In genomic region chr11:10792385-10793068, GRCh38 we compare ENCODE assay signal across 8 cellular contexts. TPM values are rescaled to one million over a fixed set of nuclear protein-coding genes. Genes with fewer than 3 reads are reported as not detected.
A peak's percentile ranks its signal among the peaks of the same experiment; 100 is the strongest.
DNase-seq lines count a peak whose midpoint lies in the region; ATAC-seq lines count a peak whose summit lies in the region.

No MANE protein-coding gene starts in this region.

- H3K4me3 ChIP-seq in BLaER1 = no peak overlapping the region
- no peak overlapping the region for H3K4me3 ChIP-seq in mesendoderm (ENCODE audit: low read length)

- H3K9me3 Mint-ChIP-seq in activated CD4-positive, alpha-beta memory T cell treated with anti-CD3 and anti-CD28 coated beads, Interleukin-2, amount 10 ng/mL, durations not matched to agents 7 days and 5 days = no peaks in the 10 kb centered on the region

- POLR2A ChIA-PET in activated CD4-positive, alpha-beta memory T cell treated with anti-CD3 and anti-CD28 coated beads, Interleukin-2, amount 10 ng/mL, durations not matched to agents 7 days and 5 days (lab: Charles Lee) = interaction anchor here (1.1 to 6.3 kb wide), 5 partner anchors 14 to 228 kb away, joined by 3 to 84 read pairs (median 4); partner anchors contain the start of genes EIF4G2 and ZBED5

- H3K18ac ChIP-seq in mesendoderm (ENCODE audit: low read length) = no peak overlapping the region

- peak; percentile 42 for DNase-seq in NCI-H82 treated with DMSO at 0.1 percent for 48 hours (lab: John Stamatoyannopoulos, UW; ENCODE audit: unreplicated experiment)
- DNase-seq in activated CD4-positive, alpha-beta memory T cell treated with anti-CD3 and anti-CD28 coated beads, Interleukin-2, amount 10 ng/mL, durations not matched to agents 7 days and 5 days = peak; percentile 86
- peak; percentile 72 for DNase-seq in effector CD8-positive, alpha-beta T cell (lab: John Stamatoyannopoulos, UW)
- DNase-seq in mesendoderm = peak; percentile 90
- peak; percentile 81 to 84 for DNase-seq in stimulated activated CD8-positive, alpha-beta memory T cell treated with anti-CD3 and anti-CD28 coated beads, Interleukin-2, amount 100 ng/mL, for 48 hours (ENCODE audit: low read depth in 2 of 2)

- H3K4me1 ChIP-seq in BLaER1 (peaks cover 14% of the 10 kb centered on the region), mesendoderm (ENCODE audit: control insufficient read depth, low read depth, low read length) (no peaks in the 10 kb centered on the region)

- H3K4me1 Mint-ChIP-seq in activated CD4-positive, alpha-beta memory T cell treated with anti-CD3 and anti-CD28 coated beads, Interleukin-2, amount 10 ng/mL, durations not matched to agents 7 days and 5 days = peaks cover 25% of the 10 kb centered on the region

- no peaks in the 10 kb centered on the region for H3K79me2 ChIP-seq in mesendoderm (ENCODE audit: control insufficient read depth, insufficient read depth, low read length)

- H3K27me3 ChIP-seq in BLaER1 = no peaks in the 10 kb centered on the region
- no peaks in the 10 kb centered on the region for H3K27me3 ChIP-seq in mesendoderm (ENCODE audit: insufficient read depth, low read length, poor library complexity)

- peaks cover 25% of the 10 kb centered on the region for H4K20me1 ChIP-seq in BLaER1

- no peak overlapping the region for H4K5ac ChIP-seq in mesendoderm (ENCODE audit: low read length)

- no peak overlapping the region for H3K4me3 Mint-ChIP-seq in activated CD4-positive, alpha-beta memory T cell treated with anti-CD3 and anti-CD28 coated beads, Interleukin-2, amount 10 ng/mL, durations not matched to agents 7 days and 5 days

- H3K79me1 ChIP-seq in mesendoderm (ENCODE audit: low read length) = no peaks in the 10 kb centered on the region

- peak; percentile 84 for ATAC-seq in GM19043 (IDR thresholded peaks at IDR 0.05; ENCODE audit: low read depth, unreplicated experiment)
- peak; percentile 74 for ATAC-seq in HG03378 (IDR thresholded peaks at IDR 0.05; ENCODE audit: unreplicated experiment)

- H3K36me3 ChIP-seq in BLaER1 (peaks cover 18% of the 10 kb centered on the region), mesendoderm (ENCODE audit: control insufficient read depth, insufficient read depth, low read length) (peaks cover 3% of the 10 kb centered on the region)

- H4K8ac ChIP-seq in mesendoderm (ENCODE audit: low read depth, low read length) = no peak overlapping the region

- H3K23ac ChIP-seq in mesendoderm (ENCODE audit: low read length) = no peak overlapping the region

- no peak overlapping the region for H2AK5ac ChIP-seq in mesendoderm (ENCODE audit: low read length)

- peaks cover 27% of the 10 kb centered on the region for H3K36me3 Mint-ChIP-seq in activated CD4-positive, alpha-beta memory T cell treated with anti-CD3 and anti-CD28 coated beads, Interleukin-2, amount 10 ng/mL, durations not matched to agents 7 days and 5 days (ENCODE audit: low read depth)

- H3K4me2 ChIP-seq in BLaER1 (peak overlapping the region; percentile 33), mesendoderm (ENCODE audit: low read length) (no peak overlapping the region)

- H3K27ac ChIP-seq in BLaER1 (no peak overlapping the region), mesendoderm (ENCODE audit: low read depth, low read length) (no peak overlapping the region)

- H3K56ac ChIP-seq in mesendoderm (ENCODE audit: low read length) = no peak overlapping the region

- CTCF ChIA-PET in activated CD4-positive, alpha-beta memory T cell treated with anti-CD3 and anti-CD28 coated beads, Interleukin-2, amount 10 ng/mL, durations not matched to agents 7 days and 5 days (lab: Charles Lee) = interaction anchor here (0.5 to 6.5 kb wide), 48 partner anchors 9 to 1125 kb away, joined by 3 to 105 read pairs (median 4); partner anchors contain the start of genes CTR9 and EIF4G2

- no peak overlapping the region for H2BK15ac ChIP-seq in mesendoderm (replicated peaks; ENCODE audit: low read depth)

- WGBS in mesendoderm (ENCODE audit: extremely low coverage, insufficient coverage, low lambda C conversion rate) = 100% methylated on average over 1 of the region's 24 CpGs

- peaks cover 5% of the 10 kb centered on the region for H3K27me3 Mint-ChIP-seq in activated CD4-positive, alpha-beta memory T cell treated with anti-CD3 and anti-CD28 coated beads, Interleukin-2, amount 10 ng/mL, durations not matched to agents 7 days and 5 days

- no peaks in the 10 kb centered on the region for H3K9me3 ChIP-seq in BLaER1

- H3K9ac ChIP-seq in BLaER1 (no peak overlapping the region), mesendoderm (ENCODE audit: low read length) (no peak overlapping the region)

- H3K4ac ChIP-seq in mesendoderm (ENCODE audit: low read depth, low read length) = no peak overlapping the region

- no peak overlapping the region for H3K27ac Mint-ChIP-seq in activated CD4-positive, alpha-beta memory T cell treated with anti-CD3 and anti-CD28 coated beads, Interleukin-2, amount 10 ng/mL, durations not matched to agents 7 days and 5 days

- H2BK5ac ChIP-seq in mesendoderm (ENCODE audit: low read length) = no peak overlapping the region

- no peak overlapping the region for H2BK120ac ChIP-seq in mesendoderm (ENCODE audit: low read depth, low read length)

RNA-seq across cellular contexts. Expression of gene EIF4G2, which starts 16.2 kb away (rescaled TPM):
- total RNA-seq in activated CD4-positive, alpha-beta memory T cell treated with anti-CD3 and anti-CD28 coated beads, Interleukin-2, amount 10 ng/mL, durations not matched to agents 7 days and 5 days = 100 to 1,000 TPM; 548 to 594 TPM
- polyA plus RNA-seq in mesendoderm (2013, experiment 1 of 2) = 1,021 TPM
- 1,034 TPM for polyA plus RNA-seq in mesendoderm (2013, experiment 2 of 2)

RNA-seq across cellular contexts. Expression of gene CTR9, which starts 41.5 kb away (rescaled TPM):
- 10 to 100 TPM; 48.4 to 54.5 TPM for total RNA-seq in activated CD4-positive, alpha-beta memory T cell treated with anti-CD3 and anti-CD28 coated beads, Interleukin-2, amount 10 ng/mL, durations not matched to agents 7 days and 5 days
- polyA plus RNA-seq in mesendoderm (2013, experiment 1 of 2) = 26.4 TPM
- polyA plus RNA-seq in mesendoderm (2013, experiment 2 of 2) = 26.8 TPM
